ENCODE assay signal across 8 cellular contexts in genomic region chr1:109493805-109494539, GRCh38. TPM values are rescaled to one million over a fixed set of nuclear protein-coding genes. Genes with fewer than 3 reads are reported as not detected.
DNase-seq lines count a peak whose midpoint lies in the region; ATAC-seq and FAIRE-seq lines count a peak whose summit lies in the region.

TSS of gene CYB561D1 (plus strand) at chr1:109494094. CDS start at chr1:109494140, 46 bp downstream.

- H3K9me3 ChIP-seq in CD4-positive, CD25-positive, alpha-beta regulatory T cell (ENCODE audit: control insufficient read depth in 2 of 2, low read length in 2 of 2) = no peaks in the 10 kb centered on the region
- H3K9me3 ChIP-seq in duodenal mucosa (ENCODE audit: control insufficient read depth in 1 of 2, low read length in 2 of 2) = no peaks in the 10 kb centered on the region

- CTCF ChIA-PET in activated CD4-positive, alpha-beta memory T cell treated with anti-CD3 and anti-CD28 coated beads for 36 hours (lab: Charles Lee) = interaction anchor here (0.8 to 31.5 kb wide), 19 partner anchors 3 to 293 kb away, joined by 3 to 1096 read pairs (median 5); partner anchors contain the start of genes AMIGO1, ATXN7L2, CELSR2 and CYB561D1

- peaks cover 53% of the 10 kb centered on the region for H3K4me1 ChIP-seq in CD4-positive, CD25-positive, alpha-beta regulatory T cell (ENCODE audit: control insufficient read depth, insufficient read depth, low read length, poor library complexity, severe bottlenecking)
- H3K4me1 ChIP-seq in duodenal mucosa (ENCODE audit: control insufficient read depth in 1 of 2, insufficient read depth in 2 of 2, low read length in 2 of 2) = peaks cover 20 to 27% of the 10 kb centered on the region in 2 donors

- H3K27ac ChIP-seq in CD4-positive, CD25-positive, alpha-beta regulatory T cell (ENCODE audit: insufficient read depth, low read length, poor library complexity, severe bottlenecking) = peak within 1 kb of the TSS; percentile 76
- H3K27ac ChIP-seq in duodenal mucosa (ENCODE audit: low read depth, low read length) = peak within 1 kb of the TSS; percentile 69

- POLR2A ChIA-PET in activated CD4-positive, alpha-beta memory T cell treated with anti-CD3 and anti-CD28 coated beads for 36 hours (lab: Charles Lee) = interaction anchor here (0.9 to 3.4 kb wide), 6 partner anchors 10 to 68 kb away, joined by 4 to 21 read pairs (median 12); partner anchors contain the start of genes AMIGO1, ATXN7L2, GNAI3 and PSMA5

- H3K36me3 ChIP-seq in CD4-positive, CD25-positive, alpha-beta regulatory T cell (ENCODE audit: control insufficient read depth, insufficient read depth, low read length) = peaks cover 34% of the 10 kb centered on the region
- H3K36me3 ChIP-seq in duodenal mucosa (ENCODE audit: control insufficient read depth in 1 of 2, insufficient read depth in 2 of 2, low read length in 2 of 2) = peaks cover 16 to 30% of the 10 kb centered on the region in 2 donors

- H3K36me3 Mint-ChIP-seq in CD4-positive, CD25-positive, alpha-beta regulatory T cell = peaks cover 7% of the 10 kb centered on the region
- peaks cover 9% of the 10 kb centered on the region for H3K36me3 Mint-ChIP-seq in activated CD4-positive, alpha-beta memory T cell treated with anti-CD3 and anti-CD28 coated beads for 36 hours

- H3K4me3 Mint-ChIP-seq in CD4-positive, CD25-positive, alpha-beta regulatory T cell = peak within 1 kb of the TSS; percentile 93 to 99 (median 95)
- H3K4me3 Mint-ChIP-seq in activated CD4-positive, alpha-beta memory T cell treated with anti-CD3 and anti-CD28 coated beads for 36 hours = peak within 1 kb of the TSS; percentile 89

- H3K4me1 Mint-ChIP-seq in CD4-positive, CD25-positive, alpha-beta regulatory T cell = peaks cover 7 to 56% (median 41%) of the 10 kb centered on the region in 4 donors
- H3K4me1 Mint-ChIP-seq in activated CD4-positive, alpha-beta memory T cell treated with anti-CD3 and anti-CD28 coated beads for 36 hours (ENCODE audit: low read depth) = peaks cover 44% of the 10 kb centered on the region

- ATAC-seq in CD4-positive, CD25-positive, alpha-beta regulatory T cell (ENCODE audit: low read depth in 2 of 2) = peak; percentile 89 to 91
- peak; percentile 91 for ATAC-seq in HG03442 (IDR thresholded peaks at IDR 0.05; ENCODE audit: unreplicated experiment)

- H3K4me3 ChIP-seq in CD4-positive, CD25-positive, alpha-beta regulatory T cell (ENCODE audit: low read depth, low read length) = peak within 1 kb of the TSS; percentile 80
- peak within 1 kb of the TSS; percentile 91 to 99 for H3K4me3 ChIP-seq in duodenal mucosa (ENCODE audit: low read depth in 1 of 2, low read length in 2 of 2)

- DNase-seq in CD4-positive, CD25-positive, alpha-beta regulatory T cell = peak; percentile 85 to 92 (median 91)
- DNase-seq in GM19239 (ENCODE audit: insufficient read length, low spot score) (peak; percentile 90), NCI-H748 (lab: John Stamatoyannopoulos, UW; ENCODE audit: unreplicated experiment) (peak; percentile 90), lung microvascular endothelial cell (ENCODE audit: low read depth in 2 of 2) (peak; percentile 86 to 88)
- peak; percentile 93 for DNase-seq in activated CD4-positive, alpha-beta memory T cell treated with anti-CD3 and anti-CD28 coated beads for 36 hours
- DNase-seq in stimulated activated CD4-positive, alpha-beta T cell treated with anti-CD3 and anti-CD28 coated beads, TNF-alpha, amount 100 ng/mL, for 48 hours (ENCODE audit: low read depth in 3 of 3) = peak; percentile 76 to 87 (median 80)

- H3K9ac ChIP-seq in duodenal mucosa (ENCODE audit: low read depth in 1 of 2, low read length in 2 of 2) = peak within 1 kb of the TSS; percentile 67 to 94

- FAIRE-seq in GM19239 (lab: Jason Lieb, UNC) = peak; percentile 87

- peak within 1 kb of the TSS; percentile 72 to 90 (median 77) for H3K27ac Mint-ChIP-seq in CD4-positive, CD25-positive, alpha-beta regulatory T cell
- peak within 1 kb of the TSS; percentile 78 for H3K27ac Mint-ChIP-seq in activated CD4-positive, alpha-beta memory T cell treated with anti-CD3 and anti-CD28 coated beads for 36 hours

- H3K9me3 Mint-ChIP-seq in CD4-positive, CD25-positive, alpha-beta regulatory T cell = no peaks in the 10 kb centered on the region
- H3K9me3 Mint-ChIP-seq in activated CD4-positive, alpha-beta memory T cell treated with anti-CD3 and anti-CD28 coated beads for 36 hours = no peaks in the 10 kb centered on the region

- H3K27me3 ChIP-seq in CD4-positive, CD25-positive, alpha-beta regulatory T cell (ENCODE audit: control insufficient read depth, insufficient read depth, low read length) = no peaks in the 10 kb centered on the region
- no peaks in the 10 kb centered on the region for H3K27me3 ChIP-seq in duodenal mucosa (ENCODE audit: control insufficient read depth in 1 of 2, insufficient read depth in 2 of 2, low read length in 2 of 2)

- H3K27me3 Mint-ChIP-seq in CD4-positive, CD25-positive, alpha-beta regulatory T cell = peaks cover 4% of the 10 kb centered on the region
- no peaks in the 10 kb centered on the region for H3K27me3 Mint-ChIP-seq in activated CD4-positive, alpha-beta memory T cell treated with anti-CD3 and anti-CD28 coated beads for 36 hours

- intact Hi-C loops in activated CD4-positive, alpha-beta memory T cell treated with anti-CD3 and anti-CD28 coated beads for 36 hours (cut with micrococcal nuclease) = loop anchor here (1.0 to 5.0 kb wide), 5 partner anchors 11 to 392 kb away; partner anchors contain the start of genes AMPD2, ATXN7L2, GNAT2 and PSMA5

RNA-seq across cellular contexts. Expression of gene CYB561D1, which starts in this region (rescaled TPM):
- 30.7 TPM for total RNA-seq in CD4-positive, CD25-positive, alpha-beta regulatory T cell
- polyA plus RNA-seq in CD4-positive, CD25-positive, alpha-beta regulatory T cell = 10 to 100 TPM; 11.5 to 22.7 (median 18.7) TPM
- total RNA-seq in activated CD4-positive, alpha-beta memory T cell treated with anti-CD3 and anti-CD28 coated beads for 36 hours = 1 to 10 TPM; 6.6 to 8.7 TPM
- 3.1 and 4.6 TPM in 2 replicates for total RNA-seq in lung microvascular endothelial cell

Comparison
In these comparisons a context has a peak if more than half of its experiments do, and no peak if none do; other contexts are left out.
1. Peak in every context shown above with its lines: DNase-seq, ATAC-seq, H3K4me3 ChIP-seq and H3K27ac ChIP-seq.